Comparison of ENCODE assay signal across 9 cellular contexts in genomic region chr19:15466851-15467733, GRCh38. TPM values are rescaled to one million over a fixed set of nuclear protein-coding genes. Genes with fewer than 3 reads are reported as not detected.
A peak's percentile ranks its signal among the peaks of the same experiment; 100 is the strongest.
DNase-seq lines count a peak whose midpoint lies in the region; ATAC-seq, FAIRE-seq and TF ChIP-seq lines count a peak whose summit lies in the region.
"Had no signal": no experiment of that assay in that cellular context is flagged by ENCODE, and none has a peak within 500 bp of the region (broad histone marks: within the 10 kb centered on the region; RNA-seq: fewer than 3 reads in every experiment).

No MANE protein-coding gene starts in this region.

- no peak overlapping the region for H3K27ac Mint-ChIP-seq in astrocyte (ENCODE audit: unreplicated experiment)

- no peak overlapping the region for H3K27ac ChIP-seq in astrocyte (ENCODE audit: low read depth, low read length)

- peak overlapping the region; percentile 75 for H3K4me2 ChIP-seq in astrocyte (ENCODE audit: low read length)

- peak overlapping the region; percentile 46 for H2AFZ ChIP-seq in astrocyte (ENCODE audit: low read depth, low read length)

- H3K4me3 Mint-ChIP-seq in astrocyte (ENCODE audit: unreplicated experiment) = no peak overlapping the region

- H3K4me1 Mint-ChIP-seq in astrocyte (ENCODE audit: low read depth, unreplicated experiment) = no peaks in the 10 kb centered on the region

- H3K4me3 ChIP-seq in astrocyte (ENCODE audit: insufficient read depth, low read depth, low read length) = no peak overlapping the region

- no peak for TF ChIP-seq CTCF in astrocyte (IDR thresholded peaks at IDR 0.05; ENCODE audit: insufficient read depth, low read depth, low read length)
- TF ChIP-seq CTCF in omental fat pad (IDR thresholded peaks at IDR 0.05) = no peak

- H3K36me3 Mint-ChIP-seq in astrocyte (ENCODE audit: low read depth, unreplicated experiment) = no peaks in the 10 kb centered on the region

- DNase-seq in GM12891 (ENCODE audit: insufficient read length, low spot score) (no peak), RPMI7951 (ENCODE audit: low read depth) (peak; percentile 76), astrocyte (ENCODE audit: low read depth) (peak; percentile 67), anterior cingulate cortex (lab: John Stamatoyannopoulos, UW) (no peak), omental fat pad (ENCODE audit: low spot score) (no peak), DMS79 (lab: John Stamatoyannopoulos, UW) (no peak)
- DNase-seq in stimulated activated CD8-positive, alpha-beta memory T cell treated with anti-CD3 and anti-CD28 coated beads, Interleukin-15, amount 100 ng/mL, for 48 hours (ENCODE audit: low read depth in 2 of 2) = peak; percentile 48 to 57

- peaks cover 4% of the 10 kb centered on the region for H3K9me3 ChIP-seq in astrocyte (ENCODE audit: insufficient read depth, low read depth, low read length)

- peaks cover 7% of the 10 kb centered on the region for H3K4me1 ChIP-seq in astrocyte (ENCODE audit: insufficient read depth, low read length)

- H3K27me3 ChIP-seq in astrocyte (ENCODE audit: insufficient read depth, low read length) = peaks cover 13% of the 10 kb centered on the region

- no peaks in the 10 kb centered on the region for H4K20me1 ChIP-seq in astrocyte (ENCODE audit: insufficient read depth, low read length)

- H3K9ac ChIP-seq in astrocyte (ENCODE audit: low read length) = no peak overlapping the region

- peaks cover 7% of the 10 kb centered on the region for H3K9me3 Mint-ChIP-seq in astrocyte (ENCODE audit: unreplicated experiment)

- no peak for TF ChIP-seq POLR2A in GM12891 (IDR thresholded peaks at IDR 0.05; ENCODE audit: low read depth, low read length)

- peak; percentile 83 for FAIRE-seq in GM12891 (lab: Jason Lieb, UNC)
- no peak for FAIRE-seq in astrocyte (lab: Jason Lieb, UNC)

- peak; percentile 45 for ATAC-seq in HG02588 (IDR thresholded peaks at IDR 0.05; ENCODE audit: unreplicated experiment)
- ATAC-seq in omental fat pad (ENCODE audit: low FRiP score) = no peak

- no peaks in the 10 kb centered on the region for H3K79me2 ChIP-seq in astrocyte (ENCODE audit: insufficient read depth, low read length)

- H3K27me3 Mint-ChIP-seq in astrocyte (ENCODE audit: low read depth, unreplicated experiment) = peaks cover 47% of the 10 kb centered on the region

- no peaks in the 10 kb centered on the region for H3K36me3 ChIP-seq in astrocyte (ENCODE audit: insufficient read depth, low read length)

TF ChIP-seq in GM12891, 5 proteins besides CTCF, POLR2A, EP300 and RAD21:
- TF ChIP-seq TAF1 (IDR thresholded peaks at IDR 0.05; ENCODE audit: low read depth, low read length) (no peak), SPI1 (IDR thresholded peaks at IDR 0.05; ENCODE audit: low read depth, low read length) (peak; percentile 67)

RNA-seq across cellular contexts. Expression of gene RASAL3, which starts 2.7 kb away (rescaled TPM):
- 31.9 TPM for polyA plus RNA-seq in GM12891 (2012; ENCODE audit: low read depth, missing spikeins)
- 0.72 and 0.88 TPM in 2 replicates for total RNA-seq in RPMI7951 (2014; rRNA removed; shearing (Covaris generic))
- total RNA-seq in astrocyte = 0.14 TPM in 1 of 2 replicates, not detected in the other
- total RNA-seq in omental fat pad = 1 to 10 TPM; 2.0 to 6.9 (median 3.6) TPM
- total RNA-seq: NCI-H460 had no signal

RNA-seq across cellular contexts. Expression of gene PGLYRP2, which starts 12.2 kb away (rescaled TPM):
- polyA plus RNA-seq in GM12891 (2012; ENCODE audit: low read depth, missing spikeins) = 0.04 TPM
- total RNA-seq in RPMI7951 (2014; rRNA removed; shearing (Covaris generic)) = not detected in 2 replicates
- not detected in 2 replicates for total RNA-seq in astrocyte
- not detected for total RNA-seq in omental fat pad
- total RNA-seq: NCI-H460 had no signal

RNA-seq across cellular contexts. Expression of gene WIZ, which starts 17.3 kb away (rescaled TPM):
- polyA plus RNA-seq in GM12891 (2012; ENCODE audit: low read depth, missing spikeins) = 9.0 TPM
- 4.2 and 7.1 TPM in 2 replicates for total RNA-seq in RPMI7951 (2014; rRNA removed; shearing (Covaris generic))
- total RNA-seq in astrocyte (43.8 and 45.3 TPM in 2 replicates), omental fat pad (10 to 100 TPM; 17.4 to 41.8 (median 33.6) TPM)

RNA-seq across cellular contexts. Expression of gene CYP4F22, which starts 41.2 kb away (rescaled TPM):
- polyA plus RNA-seq in GM12891 (2012; ENCODE audit: low read depth, missing spikeins) = not detected
- total RNA-seq in RPMI7951 (2014; rRNA removed; shearing (Covaris generic)) = not detected in 2 replicates
- total RNA-seq in astrocyte (not detected in 2 replicates), omental fat pad (1 to 10 TPM in 1 of 4 donors, under 1 TPM in 1, not detected in 2; 0.36 to 1.3 TPM)
- total RNA-seq: NCI-H460 had no signal

RNA-seq across cellular contexts. Expression of gene AKAP8L, which starts 48.3 kb away (rescaled TPM):
- polyA plus RNA-seq in GM12891 (2012; ENCODE audit: low read depth, missing spikeins) = 37.3 TPM
- 31.6 and 33.8 TPM in 2 replicates for total RNA-seq in RPMI7951 (2014; rRNA removed; shearing (Covaris generic))
- 101 and 105 TPM in 2 replicates for total RNA-seq in astrocyte
- total RNA-seq in omental fat pad = 100 to 1,000 TPM in 1 of 4 donors, 10 to 100 TPM in 3; 52.2 to 141 (median 79.5) TPM

Comparison
In these comparisons a context has a peak if more than half of its experiments do, and no peak if none do; other contexts are left out.
1. DNase-seq: peak in RPMI7951 (single experiment), astrocyte (single experiment) and stimulated activated CD8-positive, alpha-beta memory T cell treated with anti-CD3 and anti-CD28 coated beads, Interleukin-15, amount 100 ng/mL, for 48 hours (2 of 2); none in GM12891 (single experiment), anterior cingulate cortex (0 of 58), omental fat pad (single experiment) and DMS79 (single experiment).